ENCODE assay signal across 8 cellular contexts in genomic region chrX:49165901-49166881, GRCh38. TPM values are rescaled to one million over a fixed set of nuclear protein-coding genes. Genes with fewer than 3 reads are reported as not detected.
A peak's percentile ranks its signal among the peaks of the same experiment; 100 is the strongest.
DNase-seq lines count a peak whose midpoint lies in the region; TF ChIP-seq lines count a peak whose summit lies in the region.

No MANE protein-coding gene starts in this region.

- H3K4me3 ChIP-seq in choroid plexus epithelial cell (ENCODE audit: low read depth, low read length): peak overlapping the region; percentile 48

- no peaks in the 10 kb centered on the region for H3K79me1 ChIP-seq in H9 (ENCODE audit: insufficient read depth, low read depth, low read length, poor library complexity, severe bottlenecking)

- no peak overlapping the region for H4K5ac ChIP-seq in H9 (ENCODE audit: insufficient read length, low read depth, low read length)

- TF ChIP-seq CTCF in H9 (conservative IDR thresholded peaks at IDR 0.05) (peak; percentile 53), choroid plexus epithelial cell (conservative IDR thresholded peaks at IDR 0.05; ENCODE audit: low read depth, low read length) (peak; percentile 34)

- no peak overlapping the region for H3K56ac ChIP-seq in H9 (ENCODE audit: insufficient read length, low read depth, low read length)

- H3K4ac ChIP-seq in H9 (ENCODE audit: low read depth, low read length): no peak overlapping the region

- no peak overlapping the region for H2BK120ac ChIP-seq in H9 (ENCODE audit: low read depth, low read length, poor library complexity, severe bottlenecking)

- H3K4me1 ChIP-seq in H9 (ENCODE audit: insufficient read depth, low read length): no peaks in the 10 kb centered on the region

- H3K9me3 Mint-ChIP-seq in H9: peaks cover 55 to 66% of the 10 kb centered on the region in 2 experiments

- H3K27ac ChIP-seq in H9 (ENCODE audit: insufficient read length, low read depth, low read length): no peak overlapping the region

- no peak overlapping the region for H3K27ac Mint-ChIP-seq in H9

- peaks cover 44% of the 10 kb centered on the region for H3K27me3 Mint-ChIP-seq in H9 (ENCODE audit: low read depth)

- H2AFZ ChIP-seq in H9 (ENCODE audit: low read length): no peak overlapping the region

- H3K4me2 ChIP-seq in H9 (ENCODE audit: insufficient read depth, insufficient read length, low read length): peak overlapping the region; percentile 87

- H4K91ac ChIP-seq in H9 (ENCODE audit: insufficient read length, low read depth, low read length): no peak overlapping the region

- H3K14ac ChIP-seq in H9 (ENCODE audit: insufficient read depth, low read length): no peak overlapping the region

- H3K9ac ChIP-seq in H9 (ENCODE audit: extremely low read depth, insufficient read length, low read length): no peak overlapping the region

- peaks cover 0 to 8% (median 5%) of the 10 kb centered on the region in 3 experiments; a peak in 3 of 7 replicates for H3K36me3 Mint-ChIP-seq in H9 (ENCODE audit: insufficient read depth in 1 of 3, low read depth in 3 of 3)

- H3K23ac ChIP-seq in H9 (ENCODE audit: insufficient read length, low read depth, low read length): no peak overlapping the region

- H4K20me1 ChIP-seq in H9 (ENCODE audit: control insufficient read depth, insufficient read depth, insufficient read length): no peaks in the 10 kb centered on the region

- H3T11ph ChIP-seq in H9 (ENCODE audit: low read length): no peak overlapping the region

- H3K23me2 ChIP-seq in H9 (ENCODE audit: insufficient read length, low read depth, low read length, poor library complexity, severe bottlenecking): peaks cover 14% of the 10 kb centered on the region

- peak; percentile 97 for DNase-seq in CMK (ENCODE audit: low read depth)
- peak; percentile 94 for DNase-seq in H9
- DNase-seq in NCI-H2107 (lab: John Stamatoyannopoulos, UW): peak; percentile 63
- DNase-seq in activated CD4-positive, alpha-beta T cell treated with anti-CD3 and anti-CD28 coated beads for 48 hours: peak; percentile 84
- peak; percentile 86 for DNase-seq in choroid plexus epithelial cell (ENCODE audit: low read depth)
- DNase-seq in left kidney (ENCODE audit: low read depth, low spot score): peak; percentile 94
- DNase-seq in stimulated activated CD4-positive, alpha-beta T cell treated with anti-CD3 and anti-CD28 coated beads, Interleukin-4, amount 100 ng/mL, for 24 hours: peak; percentile 74
- DNase-seq in NCI-H446 (lab: John Stamatoyannopoulos, UW): no peak

- no peak overlapping the region for H2BK20ac ChIP-seq in H9 (ENCODE audit: low read depth, low read length, poor library complexity, severe bottlenecking)

- H3K4me1 Mint-ChIP-seq in H9: peaks cover 9 to 25% of the 10 kb centered on the region in 2 experiments

- no peak overlapping the region for H3K18ac ChIP-seq in H9 (ENCODE audit: insufficient read length, low read depth, low read length)

- H2AK5ac ChIP-seq in H9 (ENCODE audit: insufficient read length, low read length): no peak overlapping the region

- no CpG with 5 or more reads among the region's 61 CpGs for WGBS in H9 (ENCODE audit: extremely low coverage, insufficient read length, low lambda C conversion rate)

- no peak overlapping the region for H2BK15ac ChIP-seq in H9 (ENCODE audit: low read depth, low read length)

- H3K9me3 ChIP-seq in H9 (ENCODE audit: control insufficient read depth, low read depth, low read length): peaks cover 12% of the 10 kb centered on the region

- no peak overlapping the region for H4K8ac ChIP-seq in H9 (replicated peaks; ENCODE audit: insufficient read length, low read depth, low read length)

- no peaks in the 10 kb centered on the region; the same call in 1 of the 2 replicates for H3K27me3 ChIP-seq in H9 (ENCODE audit: insufficient read depth, low read length)

- peak overlapping the region; percentile 53 to 73 for H3K4me3 Mint-ChIP-seq in H9

- no peak overlapping the region for H2BK12ac ChIP-seq in H9 (ENCODE audit: insufficient read length, low read depth, low read length)

- no peaks in the 10 kb centered on the region for H3K79me2 ChIP-seq in H9 (ENCODE audit: insufficient read depth, low read length)

- H2BK5ac ChIP-seq in H9 (ENCODE audit: insufficient read length, low read length): no peak overlapping the region

RNA-seq across cellular contexts. Expression of gene MAGIX, which starts 3.6 kb away (rescaled TPM):
- 1.3 and 1.9 TPM in 2 replicates for total RNA-seq in H9 (2021)

RNA-seq across cellular contexts. Expression of gene PLP2, which starts 5.5 kb away (rescaled TPM):
- 11.7 and 12.1 TPM in 2 replicates for total RNA-seq in H9 (2021)

RNA-seq across cellular contexts. Expression of gene PRICKLE3, which starts 20.0 kb away (rescaled TPM):
- total RNA-seq in H9 (2021): 9.7 and 12.2 TPM in 2 replicates

RNA-seq across cellular contexts. Expression of gene SYP, which starts 33.8 kb away (rescaled TPM):
- total RNA-seq in H9 (2021): 1.8 and 2.1 TPM in 2 replicates

RNA-seq across cellular contexts. Expression of gene GPKOW, which starts 42.7 kb away (rescaled TPM):
- total RNA-seq in H9 (2021): 15.8 and 17.1 TPM in 2 replicates

Comparison
In these comparisons a context has a peak if more than half of its experiments do, and no peak if none do; other contexts are left out.
1. DNase-seq: peak in CMK (single experiment), H9 (single experiment), NCI-H2107 (single experiment), activated CD4-positive, alpha-beta T cell treated with anti-CD3 and anti-CD28 coated beads for 48 hours (single experiment), choroid plexus epithelial cell (single experiment), left kidney (single experiment) and stimulated activated CD4-positive, alpha-beta T cell treated with anti-CD3 and anti-CD28 coated beads, Interleukin-4, amount 100 ng/mL, for 24 hours (single experiment); none in NCI-H446 (0 of 2).